ENCODE assay signal across 23 cellular contexts in the genomic region with DNA sequence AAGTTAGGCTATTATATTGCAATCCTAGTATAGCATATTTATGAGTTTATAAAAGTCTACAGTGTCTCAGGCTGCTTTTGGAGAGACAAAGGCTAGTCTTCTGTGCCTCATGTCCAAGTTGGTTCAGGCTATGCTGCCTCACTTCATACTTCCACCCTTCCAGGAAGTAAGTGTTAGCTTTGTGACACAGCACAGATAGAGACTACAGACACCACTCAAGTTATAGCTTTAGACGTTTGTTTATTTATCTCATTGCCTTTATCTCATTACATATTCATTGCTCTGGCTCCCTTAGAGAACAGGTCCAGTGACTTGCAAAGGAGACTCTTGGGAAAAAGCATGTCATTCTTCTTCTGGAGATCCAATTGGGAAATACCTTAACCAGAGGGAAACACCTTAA. TPM values are rescaled to one million over a fixed set of nuclear protein-coding genes. Genes with fewer than 3 reads are reported as not detected.
DNase-seq lines count a peak whose midpoint lies in the region; ATAC-seq lines count a peak whose summit lies in the region.
"Had no signal": no experiment of that assay in that cellular context is flagged by ENCODE, and none has a peak within 500 bp of the region (broad histone marks: within the 10 kb centered on the region; RNA-seq: fewer than 3 reads in every experiment).

No MANE protein-coding gene starts in this region.

- POLR2A ChIA-PET in activated CD4-positive, alpha-beta T cell treated with anti-CD3 and anti-CD28 coated beads for 36 hours (lab: Charles Lee): no interaction called here

- CTCF ChIA-PET in activated CD4-positive, alpha-beta T cell treated with anti-CD3 and anti-CD28 coated beads for 36 hours (lab: Charles Lee): interaction anchor here (0.7 to 1.3 kb wide), 3 partner anchors 9 to 136 kb away, joined by 3 to 5 read pairs (median 4); no protein-coding TSS in a partner anchor

- H3K4me1 Mint-ChIP-seq in activated T-cell treated with anti-CD3 and anti-CD28 coated beads, Interleukin-2, amount 50 U/mL, for 4 hours (ENCODE audit: low read depth): no peaks in the 10 kb centered on the region
- H3K4me1 Mint-ChIP-seq in activated CD4-positive, alpha-beta T cell treated with anti-CD3 and anti-CD28 coated beads for 36 hours: peaks cover 3% of the 10 kb centered on the region
- H3K4me1 Mint-ChIP-seq: B cell, CD14-positive monocyte had no signal

- H3K9me3 Mint-ChIP-seq in activated T-cell treated with anti-CD3 and anti-CD28 coated beads, Interleukin-2, amount 50 U/mL, for 4 hours: peaks cover 9% of the 10 kb centered on the region
- peaks cover 6% of the 10 kb centered on the region for H3K9me3 Mint-ChIP-seq in activated CD4-positive, alpha-beta T cell treated with anti-CD3 and anti-CD28 coated beads for 36 hours (ENCODE audit: low read depth)

- intact Hi-C loops in activated CD4-positive, alpha-beta T cell treated with anti-CD3 and anti-CD28 coated beads for 36 hours (cut with DNase I, micrococcal nuclease): no loop called here

- no peaks in the 10 kb centered on the region for H3K27me3 Mint-ChIP-seq in activated T-cell treated with anti-CD3 and anti-CD28 coated beads, Interleukin-2, amount 50 U/mL, for 4 hours (ENCODE audit: low read depth)
- H3K27me3 Mint-ChIP-seq in activated CD4-positive, alpha-beta T cell treated with anti-CD3 and anti-CD28 coated beads for 36 hours: no peaks in the 10 kb centered on the region
- H3K27me3 Mint-ChIP-seq: B cell, T-cell had no signal

- no peak for ATAC-seq in activated T-cell treated with anti-CD3 and anti-CD28 coated beads, Interleukin-2, amount 50 U/mL, for 4 hours
- no peak for ATAC-seq in activated CD4-positive, alpha-beta T cell treated with anti-CD3 and anti-CD28 coated beads for 36 hours
- ATAC-seq: A549, T-cell had no signal

- H3K36me3 Mint-ChIP-seq in activated T-cell treated with anti-CD3 and anti-CD28 coated beads, Interleukin-2, amount 50 U/mL, for 4 hours (ENCODE audit: insufficient read depth): peaks cover 10% of the 10 kb centered on the region
- H3K36me3 Mint-ChIP-seq in activated CD4-positive, alpha-beta T cell treated with anti-CD3 and anti-CD28 coated beads for 36 hours (ENCODE audit: low read depth): peaks cover 4% of the 10 kb centered on the region
- H3K36me3 Mint-ChIP-seq: CD14-positive monocyte had no signal

- H3K4me3 Mint-ChIP-seq in activated T-cell treated with anti-CD3 and anti-CD28 coated beads, Interleukin-2, amount 50 U/mL, for 4 hours: no peak overlapping the region
- H3K4me3 Mint-ChIP-seq in activated CD4-positive, alpha-beta T cell treated with anti-CD3 and anti-CD28 coated beads for 36 hours: no peak overlapping the region
- H3K4me3 Mint-ChIP-seq: B cell, CD14-positive monocyte, T-cell had no signal

- no peak overlapping the region for H3K27ac Mint-ChIP-seq in activated CD4-positive, alpha-beta T cell treated with anti-CD3 and anti-CD28 coated beads for 36 hours
- H3K27ac Mint-ChIP-seq: B cell, CD14-positive monocyte, T-cell had no signal

- DNase-seq in DMS153 treated with DMSO at 0.1 percent for 48 hours (lab: John Stamatoyannopoulos, UW; ENCODE audit: unreplicated experiment) (peak; percentile 15), EH (ENCODE audit: low read depth) (peak; percentile 3), NCI-H2029 treated with DMSO at 0.1 percent for 48 hours (lab: John Stamatoyannopoulos, UW) (peak; percentile 7), kidney tubule cell (ENCODE audit: low spot score) (peak; percentile 4)
- DNase-seq in activated CD4-positive, CD25-positive, alpha-beta regulatory T cell (lab: John Stamatoyannopoulos, UW): no peak
- DNase-seq in activated T-cell treated with anti-CD3 and anti-CD28 coated beads, Interleukin-2, amount 50 U/mL, for 4 hours: no peak
- DNase-seq in activated CD4-positive, alpha-beta T cell treated with anti-CD3 and anti-CD28 coated beads for 36 hours: no peak
- DNase-seq: EL; GF-D8; NCI-H1092; NCI-H1436; NCI-H187 treated with DMSO at 0.1 percent for 48 hours; NCI-H446; NCI-H774; NK-92 treated with Interleukin-12 subunit alpha and Interleukin-12 subunit beta, amount 100 ng/mL, for 24 hours; Peyer's patch; SJCRH30; T-cell had no signal

RNA-seq across cellular contexts. Expression of a gene that starts 22.6 kb away (rescaled TPM):
- 10 to 100 TPM; 40.3 to 71.7 (median 53.2) TPM for total RNA-seq in activated T-cell treated with anti-CD3 and anti-CD28 coated beads, Interleukin-2, amount 50 U/mL, for 4 hours
- 10 to 100 TPM; 30.8 to 34.4 TPM for total RNA-seq in activated CD4-positive, alpha-beta T cell treated with anti-CD3 and anti-CD28 coated beads for 36 hours
- total RNA-seq: LHCN-M2 had no signal

RNA-seq across cellular contexts. Expression of a gene that starts 45.5 kb away (rescaled TPM):
- under 1 TPM in 2 of 3 donors, not detected in 1; 0.29 to 0.51 TPM for total RNA-seq in activated T-cell treated with anti-CD3 and anti-CD28 coated beads, Interleukin-2, amount 50 U/mL, for 4 hours
- total RNA-seq in activated CD4-positive, alpha-beta T cell treated with anti-CD3 and anti-CD28 coated beads for 36 hours: not detected
- total RNA-seq: B cell, H4, LHCN-M2, Peyer's patch, SJCRH30 had no signal

RNA-seq across cellular contexts. Expression of a gene that starts 51.3 kb away (rescaled TPM):
- 100 to 1,000 TPM in 2 of 3 donors, 10 to 100 TPM in 1; 63.4 to 177 (median 147) TPM for total RNA-seq in activated T-cell treated with anti-CD3 and anti-CD28 coated beads, Interleukin-2, amount 50 U/mL, for 4 hours
- total RNA-seq in activated CD4-positive, alpha-beta T cell treated with anti-CD3 and anti-CD28 coated beads for 36 hours: 100 to 1,000 TPM; 122 to 137 TPM

Comparison
In these comparisons a context has a peak if more than half of its experiments do, and no peak if none do; other contexts are left out.
1. DNase-seq: peak in DMS153 treated with DMSO at 0.1 percent for 48 hours (single experiment), EH (single experiment), NCI-H2029 treated with DMSO at 0.1 percent for 48 hours (single experiment) and kidney tubule cell (single experiment); none in activated CD4-positive, CD25-positive, alpha-beta regulatory T cell (0 of 4), activated T-cell treated with anti-CD3 and anti-CD28 coated beads, Interleukin-2, amount 50 U/mL, for 4 hours (single experiment) and activated CD4-positive, alpha-beta T cell treated with anti-CD3 and anti-CD28 coated beads for 36 hours (single experiment).